Comparison of ENCODE assay signal across 27 cellular contexts in the genomic region with DNA sequence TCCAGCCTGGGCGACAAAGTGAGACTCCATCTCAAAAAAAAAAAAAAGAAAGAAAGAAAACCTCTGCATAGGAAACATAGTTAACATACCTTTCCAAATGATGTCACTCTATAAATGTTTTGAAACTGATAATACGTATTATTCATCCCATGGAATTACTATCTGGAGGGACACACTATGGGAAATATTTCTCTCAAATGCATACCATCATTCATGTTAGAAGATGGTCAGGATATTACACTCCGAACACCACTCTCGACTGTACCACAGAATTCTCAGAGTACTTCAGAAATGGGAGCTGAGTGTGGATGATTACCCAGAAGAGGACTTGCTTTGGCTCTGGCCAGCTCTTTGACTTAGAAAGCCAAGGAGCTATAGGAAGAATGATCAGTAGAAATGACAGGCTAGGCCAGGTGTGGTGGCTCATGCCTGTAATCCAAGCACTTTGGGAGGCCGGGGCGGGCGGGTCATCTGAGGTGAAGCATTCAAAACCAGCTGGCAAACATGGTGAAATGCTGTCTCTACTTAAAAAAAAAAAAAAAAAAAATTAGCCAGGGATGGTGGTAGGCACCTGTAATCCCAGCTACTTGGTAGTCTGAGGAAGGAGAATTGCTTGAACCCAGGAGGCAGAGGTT. TPM values are rescaled to one million over a fixed set of nuclear protein-coding genes. Genes with fewer than 3 reads are reported as not detected.
DNase-seq lines count a peak whose midpoint lies in the region; ATAC-seq, FAIRE-seq and TF ChIP-seq lines count a peak whose summit lies in the region.
"Had no signal": no experiment of that assay in that cellular context is flagged by ENCODE, and none has a peak within 500 bp of the region (broad histone marks: within the 10 kb centered on the region; RNA-seq: fewer than 3 reads in every experiment).

No MANE protein-coding gene starts in this region.

- H3K4me3 ChIP-seq in A549, result no peak overlapping the region
- H3K4me3 ChIP-seq in HEK293 (ENCODE audit: low read depth, low read length), result no peak overlapping the region
- no peak overlapping the region for H3K4me3 ChIP-seq in SJSA1
- H3K4me3 ChIP-seq in fibroblast of pulmonary artery (replicated peaks; ENCODE audit: low read depth, low read length), result no peak overlapping the region
- H3K4me3 ChIP-seq in suprapubic skin, result no peak overlapping the region
- H3K4me3 ChIP-seq: gastrocnemius medialis, lung, testis had no signal

- TF ChIP-seq EP300 in A549 (IDR thresholded peaks at IDR 0.05) (no peak), suprapubic skin (IDR thresholded peaks at IDR 0.05) (no peak)

- POLR2A ChIA-PET in A549 (lab: Yijun Ruan, JAX), result no interaction called here
- POLR2A ChIA-PET in HEK293 (lab: Yijun Ruan, JAX), result interaction anchor here (0.6 to 1.3 kb wide), 3 partner anchors 27 to 241 kb away, joined by 3 to 6 read pairs (median 6); partner anchors contain the start of genes CEP85 and DHDDS

- H3K9me3 ChIP-seq in A549 (no peaks in the 10 kb centered on the region), HEK293 (ENCODE audit: control insufficient read depth, insufficient read depth, low read depth, low read length) (no peaks in the 10 kb centered on the region), SJSA1 (replicated peaks) (no peaks in the 10 kb centered on the region; the same call in 1 of the 2 replicates), suprapubic skin (no peaks in the 10 kb centered on the region)
- H3K9me3 ChIP-seq: gastrocnemius medialis, neutrophil, testis had no signal

- DNase-seq in A549 (ENCODE audit: low read depth in 1 of 2, low spot score in 1 of 2), result no peak
- DNase-seq in SJSA1 (ENCODE audit: low read depth in 1 of 2, low spot score in 2 of 2), result peak in 1 of 2 experiments; percentile 69
- peak; percentile 65 for DNase-seq in fibroblast of pulmonary artery (ENCODE audit: low read depth)
- DNase-seq in NCI-H1417 treated with DMSO at 0.1 percent for 48 hours (lab: John Stamatoyannopoulos, UW), result no peak
- DNase-seq in suprapubic skin (ENCODE audit: low spot score in 2 of 2), result no peak
- DNase-seq in activated CD4-positive, alpha-beta T cell treated with anti-CD3 and anti-CD28 coated beads, Interleukin-2, amount 50 U/mL, for 1 hour, result no peak
- DNase-seq: activated naive CD4-positive, alpha-beta T cell; activated T-cell treated with anti-CD3 and anti-CD28 coated beads, Interleukin-2, amount 50 U/mL, for 4 hours; anterior cingulate cortex; CD4-positive, alpha-beta memory T cell; effector CD8-positive, alpha-beta T cell; gastrocnemius medialis; islet precursor cell; NCI-H1105; NCI-H2081 treated with DMSO at 0.1 percent for 48 hours; NCI-H510A; small intestine; testis had no signal

- WGBS in A549 (ENCODE audit: missing lambda C conversion rate), result 8% methylated on average over 7 of the region's 7 CpGs
- WGBS in suprapubic skin, result 80% methylated on average over 7 of the region's 7 CpGs

- H3K36me3 ChIP-seq in HEK293 (ENCODE audit: control insufficient read depth in 2 of 2, insufficient read depth in 1 of 2, low read length in 2 of 2), result no peaks in the 10 kb centered on the region
- H3K36me3 ChIP-seq in SJSA1, result no peaks in the 10 kb centered on the region
- no peaks in the 10 kb centered on the region for H3K36me3 ChIP-seq in suprapubic skin
- H3K36me3 ChIP-seq: gastrocnemius medialis, neutrophil had no signal

- H3K4me1 ChIP-seq in A549, result peaks cover 34% of the 10 kb centered on the region
- H3K4me1 ChIP-seq in HEK293 (ENCODE audit: control insufficient read depth, insufficient read depth, low read length), result no peaks in the 10 kb centered on the region
- H3K4me1 ChIP-seq in SJSA1 (replicated peaks), result peaks cover 29% of the 10 kb centered on the region
- no peaks in the 10 kb centered on the region for H3K4me1 ChIP-seq in suprapubic skin
- H3K4me1 ChIP-seq: gastrocnemius medialis, testis had no signal

- H3K27me3 ChIP-seq in SJSA1 (replicated peaks) (peaks cover 12% of the 10 kb centered on the region), suprapubic skin (peaks cover 25% of the 10 kb centered on the region)
- H3K27me3 ChIP-seq: testis had no signal

- no peak for TF ChIP-seq RAD21 in A549 (conservative IDR thresholded peaks at IDR 0.05 in 1 of 2, IDR thresholded peaks at IDR 0.05 in 1 of 2)

- peak overlapping the region; percentile 72 for H3K4me2 ChIP-seq in A549

- ATAC-seq in A549, result peak; percentile 41 to 54; a peak in 3 of 6 replicates
- ATAC-seq in HG03457 (IDR thresholded peaks at IDR 0.05; ENCODE audit: unreplicated experiment), result no peak
- ATAC-seq: activated T-cell treated with anti-CD3 and anti-CD28 coated beads, Interleukin-2, amount 50 U/mL, for 4 hours; gastrocnemius medialis; stimulated activated memory B cell treated with anti-CD40 and anti-IgM and Interleukin-4, amounts not matched to agents 10 μg/mL and 1 μg/mL and 100 μg/mL, for 72 hours had no signal

- peak overlapping the region; percentile 33 to 68; a peak in 3 of 6 replicates for H3K27ac ChIP-seq in A549
- H3K27ac ChIP-seq in HEK293 (ENCODE audit: extremely low read depth, low read depth, low read length), result no peak overlapping the region
- peak overlapping the region; percentile 90 for H3K27ac ChIP-seq in SJSA1
- no peak overlapping the region for H3K27ac ChIP-seq in suprapubic skin
- H3K27ac ChIP-seq: gastrocnemius medialis, neutrophil, testis had no signal

- no peak for FAIRE-seq in A549 (lab: Jason Lieb, UNC)
- FAIRE-seq: small intestine had no signal

- CTCF ChIA-PET in A549 (lab: Yijun Ruan, JAX), result interaction anchor here (1.0 to 5.9 kb wide), 6 partner anchors 10 to 236 kb away, joined by 3 to 47 read pairs (median 6); partner anchors contain the start of gene ZNF593
- CTCF ChIA-PET in HEK293 (lab: Yijun Ruan, JAX), result interaction anchor here (0.7 to 4.8 kb wide), 7 partner anchors 10 to 364 kb away, joined by 3 to 39 read pairs (median 5); no protein-coding TSS in a partner anchor

- no peak for TF ChIP-seq POLR2A in A549 (IDR thresholded peaks at IDR 0.05; ENCODE audit: low read length)
- TF ChIP-seq POLR2A in suprapubic skin (IDR thresholded peaks at IDR 0.05), result no peak

- no peak for TF ChIP-seq CTCF in A549 (IDR thresholded peaks at IDR 0.05)
- TF ChIP-seq CTCF in HEK293 (tag by site-specific recombination; IDR thresholded peaks at IDR 0.05), result no peak
- TF ChIP-seq CTCF in fibroblast of pulmonary artery (IDR thresholded peaks at IDR 0.05; ENCODE audit: low read length, missing control alignments), result no peak
- no peak for TF ChIP-seq CTCF in suprapubic skin (IDR thresholded peaks at IDR 0.05)

TF ChIP-seq in A549, 52 proteins besides CTCF, POLR2A, EP300 and RAD21:
- 0 out of 2 replicates have a peak, but pooled peaks have one; percentile 21 for TF ChIP-seq GATA3 (IDR thresholded peaks at IDR 0.05; ENCODE audit: borderline replicate concordance)
- TF ChIP-seq EHMT2 (IDR thresholded peaks at IDR 0.05; ENCODE audit: low read depth), result no peak

TF ChIP-seq in HEK293, 187 proteins besides CTCF, POLR2A, EP300 and RAD21 (continues in another document):
- TF ChIP-seq ZNF623 (tag by site-specific recombination; IDR thresholded peaks at IDR 0.05) (no peak), ZNF16 (tag by site-specific recombination; IDR thresholded peaks at IDR 0.05; ENCODE audit: low read depth) (no peak), ZSCAN30 (tag by site-specific recombination; IDR thresholded peaks at IDR 0.05) (no peak), ZNF660 (tag by site-specific recombination; IDR thresholded peaks at IDR 0.05) (no peak), ZNF266 (tag by site-specific recombination; IDR thresholded peaks at IDR 0.05; ENCODE audit: low read depth) (no peak), ZSCAN16 (tag by site-specific recombination; IDR thresholded peaks at IDR 0.05) (no peak), SCRT1 (tag by site-specific recombination; IDR thresholded peaks at IDR 0.05; ENCODE audit: borderline replicate concordance) (no peak)

RNA-seq across cellular contexts. Expression of gene LIN28A, which starts 5.2 kb away (rescaled TPM):
- 0.03 and 0.04 TPM in 2 replicates for polyA plus RNA-seq in A549 (2011; rRNA removed)
- polyA plus RNA-seq in A549 (2012; cell fraction: cytosol; rRNA removed), result not detected in 2 replicates
- polyA plus RNA-seq in A549 (2012; cell fraction: nucleus; rRNA removed), result 0.01 and 0.02 TPM in 2 replicates
- 0.03 TPM in 1 of 3 replicates, not detected in the others for polyA plus RNA-seq in A549 (2017; fragmentation: RNase III; extraction: RNeasy Plus Mini Kit Qiagen cat#74134 plus additional on column Dnase treatment)
- not detected in 2 replicates for polyA minus RNA-seq in A549 (2011; rRNA and poly(A)+ RNA removed)
- total RNA-seq in SJSA1 (2014; rRNA removed; shearing (Covaris generic)), result not detected in 2 replicates
- not detected for total RNA-seq in suprapubic skin
- total RNA-seq: activated CD8-positive, alpha-beta memory T cell treated with anti-CD3 and anti-CD28 coated beads for 36 hours; CD4-positive, alpha-beta memory T cell; cerebellum; gastrocnemius medialis; RPMI7951 had no signal
- polyA plus RNA-seq: CD4-positive, alpha-beta memory T cell; esophagus; lung; small intestine had no signal

RNA-seq across cellular contexts. Expression of gene DHDDS, which starts 26.7 kb away (rescaled TPM):
- polyA plus RNA-seq in A549 (2011; rRNA removed), result 20.4 and 26.0 TPM in 2 replicates
- polyA plus RNA-seq in A549 (2012; cell fraction: cytosol; rRNA removed), result 12.7 and 15.5 TPM in 2 replicates
- polyA plus RNA-seq in A549 (2012; cell fraction: nucleus; rRNA removed), result 17.3 and 19.0 TPM in 2 replicates
- polyA plus RNA-seq in A549 (2017; fragmentation: RNase III; extraction: RNeasy Plus Mini Kit Qiagen cat#74134 plus additional on column Dnase treatment), result 26.9 to 27.8 TPM (median 27.3 TPM) in 3 replicates
- polyA minus RNA-seq in A549 (2011; rRNA and poly(A)+ RNA removed), result 29.8 and 30.1 TPM in 2 replicates
- total RNA-seq in SJSA1 (2014; rRNA removed; shearing (Covaris generic)), result 26.6 and 36.7 TPM in 2 replicates
- total RNA-seq in suprapubic skin, result 10 to 100 TPM; 35.6 to 55.8 (median 45.3) TPM

RNA-seq across cellular contexts. Expression of gene ZNF683, which starts 32.8 kb away (rescaled TPM):
- not detected in 2 replicates for polyA plus RNA-seq in A549 (2011; rRNA removed)
- not detected in 2 replicates for polyA plus RNA-seq in A549 (2012; cell fraction: cytosol; rRNA removed)
- polyA plus RNA-seq in A549 (2012; cell fraction: nucleus; rRNA removed), result not detected in 2 replicates
- polyA plus RNA-seq in A549 (2017; fragmentation: RNase III; extraction: RNeasy Plus Mini Kit Qiagen cat#74134 plus additional on column Dnase treatment), result not detected in 3 replicates
- not detected in 2 replicates for polyA minus RNA-seq in A549 (2011; rRNA and poly(A)+ RNA removed)
- not detected in 2 replicates for total RNA-seq in SJSA1 (2014; rRNA removed; shearing (Covaris generic))
- not detected for total RNA-seq in suprapubic skin
- total RNA-seq: CD4-positive, alpha-beta memory T cell; cerebellum; gastrocnemius medialis; RPMI7951 had no signal

RNA-seq across cellular contexts. Expression of gene CRYBG2, which starts 51.5 kb away (rescaled TPM):
- 0.67 and 1.1 TPM in 2 replicates for polyA plus RNA-seq in A549 (2011; rRNA removed)
- polyA plus RNA-seq in A549 (2012; cell fraction: cytosol; rRNA removed), result 2.0 and 2.1 TPM in 2 replicates
- 4.9 and 8.7 TPM in 2 replicates for polyA plus RNA-seq in A549 (2012; cell fraction: nucleus; rRNA removed)
- polyA plus RNA-seq in A549 (2017; fragmentation: RNase III; extraction: RNeasy Plus Mini Kit Qiagen cat#74134 plus additional on column Dnase treatment), result 2.3 to 2.7 TPM (median 2.4 TPM) in 3 replicates
- polyA minus RNA-seq in A549 (2011; rRNA and poly(A)+ RNA removed), result 2.0 and 3.8 TPM in 2 replicates
- total RNA-seq in SJSA1 (2014; rRNA removed; shearing (Covaris generic)), result not detected in 2 replicates
- 10 to 100 TPM; 47.8 to 96.9 (median 62.8) TPM for total RNA-seq in suprapubic skin
- total RNA-seq: gastrocnemius medialis, RPMI7951 had no signal

Comparison
In these comparisons a context has a peak if more than half of its experiments do, and no peak if none do; other contexts are left out.
1. H3K27ac ChIP-seq: peak in A549 (2 of 2) and SJSA1 (single experiment); none in HEK293 (single experiment) and suprapubic skin (single experiment).